1 cellular context compared by ENCODE assay signal in genomic region chr7:16462618-16463017, GRCh38.
TF ChIP-seq lines count a peak whose summit lies in the region.

No MANE protein-coding gene starts in this region.

TF ChIP-seq in WTC11, 78 proteins besides CTCF, POLR2A, EP300 and RAD21 (continued from another document):
- TF ChIP-seq HMGXB4 (CRISPR knock-in tag; IDR thresholded peaks at IDR 0.05) (no peak), EMX1 (CRISPR knock-in tag; IDR thresholded peaks at IDR 0.05) (no peak), CBFB (CRISPR knock-in tag; IDR thresholded peaks at IDR 0.05; ENCODE audit: low read depth) (no peak), FOXJ3 (CRISPR knock-in tag; IDR thresholded peaks at IDR 0.05; ENCODE audit: borderline replicate concordance) (no peak), ELF4 (CRISPR knock-in tag; IDR thresholded peaks at IDR 0.05; ENCODE audit: low read depth) (no peak), ZNF121 (CRISPR knock-in tag; IDR thresholded peaks at IDR 0.05) (no peak), ZNF423 (CRISPR knock-in tag; IDR thresholded peaks at IDR 0.05) (no peak), RELA (CRISPR knock-in tag; IDR thresholded peaks at IDR 0.05; ENCODE audit: borderline replicate concordance) (no peak)
- TF ChIP-seq, protein P1, sequence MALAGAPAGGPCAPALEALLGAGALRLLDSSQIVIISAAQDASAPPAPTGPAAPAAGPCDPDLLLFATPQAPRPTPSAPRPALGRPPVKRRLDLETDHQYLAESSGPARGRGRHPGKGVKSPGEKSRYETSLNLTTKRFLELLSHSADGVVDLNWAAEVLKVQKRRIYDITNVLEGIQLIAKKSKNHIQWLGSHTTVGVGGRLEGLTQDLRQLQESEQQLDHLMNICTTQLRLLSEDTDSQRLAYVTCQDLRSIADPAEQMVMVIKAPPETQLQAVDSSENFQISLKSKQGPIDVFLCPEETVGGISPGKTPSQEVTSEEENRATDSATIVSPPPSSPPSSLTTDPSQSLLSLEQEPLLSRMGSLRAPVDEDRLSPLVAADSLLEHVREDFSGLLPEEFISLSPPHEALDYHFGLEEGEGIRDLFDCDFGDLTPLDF (CRISPR knock-in tag; IDR thresholded peaks at IDR 0.05), result no peak
- TF ChIP-seq, protein P2, sequence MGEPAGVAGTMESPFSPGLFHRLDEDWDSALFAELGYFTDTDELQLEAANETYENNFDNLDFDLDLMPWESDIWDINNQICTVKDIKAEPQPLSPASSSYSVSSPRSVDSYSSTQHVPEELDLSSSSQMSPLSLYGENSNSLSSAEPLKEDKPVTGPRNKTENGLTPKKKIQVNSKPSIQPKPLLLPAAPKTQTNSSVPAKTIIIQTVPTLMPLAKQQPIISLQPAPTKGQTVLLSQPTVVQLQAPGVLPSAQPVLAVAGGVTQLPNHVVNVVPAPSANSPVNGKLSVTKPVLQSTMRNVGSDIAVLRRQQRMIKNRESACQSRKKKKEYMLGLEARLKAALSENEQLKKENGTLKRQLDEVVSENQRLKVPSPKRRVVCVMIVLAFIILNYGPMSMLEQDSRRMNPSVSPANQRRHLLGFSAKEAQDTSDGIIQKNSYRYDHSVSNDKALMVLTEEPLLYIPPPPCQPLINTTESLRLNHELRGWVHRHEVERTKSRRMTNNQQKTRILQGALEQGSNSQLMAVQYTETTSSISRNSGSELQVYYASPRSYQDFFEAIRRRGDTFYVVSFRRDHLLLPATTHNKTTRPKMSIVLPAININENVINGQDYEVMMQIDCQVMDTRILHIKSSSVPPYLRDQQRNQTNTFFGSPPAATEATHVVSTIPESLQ (CRISPR knock-in tag; IDR thresholded peaks at IDR 0.05), result no peak
- TF ChIP-seq, protein P3, sequence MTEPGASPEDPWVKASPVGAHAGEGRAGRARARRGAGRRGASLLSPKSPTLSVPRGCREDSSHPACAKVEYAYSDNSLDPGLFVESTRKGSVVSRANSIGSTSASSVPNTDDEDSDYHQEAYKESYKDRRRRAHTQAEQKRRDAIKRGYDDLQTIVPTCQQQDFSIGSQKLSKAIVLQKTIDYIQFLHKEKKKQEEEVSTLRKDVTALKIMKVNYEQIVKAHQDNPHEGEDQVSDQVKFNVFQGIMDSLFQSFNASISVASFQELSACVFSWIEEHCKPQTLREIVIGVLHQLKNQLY (CRISPR knock-in tag; IDR thresholded peaks at IDR 0.05), result no peak
- TF ChIP-seq, protein P4, sequence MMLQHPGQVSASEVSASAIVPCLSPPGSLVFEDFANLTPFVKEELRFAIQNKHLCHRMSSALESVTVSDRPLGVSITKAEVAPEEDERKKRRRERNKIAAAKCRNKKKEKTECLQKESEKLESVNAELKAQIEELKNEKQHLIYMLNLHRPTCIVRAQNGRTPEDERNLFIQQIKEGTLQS (CRISPR knock-in tag; conservative IDR thresholded peaks at IDR 0.05), result no peak
- TF ChIP-seq, protein P5, sequence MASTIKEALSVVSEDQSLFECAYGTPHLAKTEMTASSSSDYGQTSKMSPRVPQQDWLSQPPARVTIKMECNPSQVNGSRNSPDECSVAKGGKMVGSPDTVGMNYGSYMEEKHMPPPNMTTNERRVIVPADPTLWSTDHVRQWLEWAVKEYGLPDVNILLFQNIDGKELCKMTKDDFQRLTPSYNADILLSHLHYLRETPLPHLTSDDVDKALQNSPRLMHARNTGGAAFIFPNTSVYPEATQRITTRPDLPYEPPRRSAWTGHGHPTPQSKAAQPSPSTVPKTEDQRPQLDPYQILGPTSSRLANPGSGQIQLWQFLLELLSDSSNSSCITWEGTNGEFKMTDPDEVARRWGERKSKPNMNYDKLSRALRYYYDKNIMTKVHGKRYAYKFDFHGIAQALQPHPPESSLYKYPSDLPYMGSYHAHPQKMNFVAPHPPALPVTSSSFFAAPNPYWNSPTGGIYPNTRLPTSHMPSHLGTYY (CRISPR knock-in tag; IDR thresholded peaks at IDR 0.05), result no peak
- TF ChIP-seq, protein P6, sequence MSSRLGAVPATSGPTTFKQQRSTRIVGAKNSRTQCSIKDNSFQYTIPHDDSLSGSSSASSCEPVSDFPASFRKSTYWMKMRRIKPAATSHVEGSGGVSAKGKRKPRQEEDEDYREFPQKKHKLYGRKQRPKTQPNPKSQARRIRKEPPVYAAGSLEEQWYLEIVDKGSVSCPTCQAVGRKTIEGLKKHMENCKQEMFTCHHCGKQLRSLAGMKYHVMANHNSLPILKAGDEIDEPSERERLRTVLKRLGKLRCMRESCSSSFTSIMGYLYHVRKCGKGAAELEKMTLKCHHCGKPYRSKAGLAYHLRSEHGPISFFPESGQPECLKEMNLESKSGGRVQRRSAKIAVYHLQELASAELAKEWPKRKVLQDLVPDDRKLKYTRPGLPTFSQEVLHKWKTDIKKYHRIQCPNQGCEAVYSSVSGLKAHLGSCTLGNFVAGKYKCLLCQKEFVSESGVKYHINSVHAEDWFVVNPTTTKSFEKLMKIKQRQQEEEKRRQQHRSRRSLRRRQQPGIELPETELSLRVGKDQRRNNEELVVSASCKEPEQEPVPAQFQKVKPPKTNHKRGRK (CRISPR knock-in tag; IDR thresholded peaks at IDR 0.05; ENCODE audit: borderline replicate concordance), result no peak
